1 cellular context compared by ENCODE assay signal in the genomic region with DNA sequence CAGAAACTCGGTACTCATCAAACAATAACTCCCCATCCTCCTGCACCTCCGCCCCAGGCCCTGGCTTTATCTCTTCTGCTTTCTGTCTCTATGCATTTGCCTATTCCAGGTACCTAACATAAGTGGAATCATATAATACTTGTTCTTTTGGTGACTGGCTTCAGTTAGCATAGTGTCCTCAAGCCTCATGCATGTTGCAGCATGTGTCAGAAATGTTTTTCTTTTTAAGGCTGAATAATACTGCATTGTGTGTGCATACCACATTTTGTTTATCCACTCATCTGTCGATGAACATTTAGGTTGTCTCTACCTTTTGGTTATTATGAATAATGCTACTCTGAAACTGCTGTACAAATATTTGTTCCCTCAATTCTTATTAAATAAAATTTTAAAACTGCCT.
TF ChIP-seq lines count a peak whose summit lies in the region.

No MANE protein-coding gene starts in this region.

TF ChIP-seq in GM23338, 12 proteins besides CTCF, POLR2A, EP300 and RAD21 (continued from another document):
- TF ChIP-seq, protein P1, sequence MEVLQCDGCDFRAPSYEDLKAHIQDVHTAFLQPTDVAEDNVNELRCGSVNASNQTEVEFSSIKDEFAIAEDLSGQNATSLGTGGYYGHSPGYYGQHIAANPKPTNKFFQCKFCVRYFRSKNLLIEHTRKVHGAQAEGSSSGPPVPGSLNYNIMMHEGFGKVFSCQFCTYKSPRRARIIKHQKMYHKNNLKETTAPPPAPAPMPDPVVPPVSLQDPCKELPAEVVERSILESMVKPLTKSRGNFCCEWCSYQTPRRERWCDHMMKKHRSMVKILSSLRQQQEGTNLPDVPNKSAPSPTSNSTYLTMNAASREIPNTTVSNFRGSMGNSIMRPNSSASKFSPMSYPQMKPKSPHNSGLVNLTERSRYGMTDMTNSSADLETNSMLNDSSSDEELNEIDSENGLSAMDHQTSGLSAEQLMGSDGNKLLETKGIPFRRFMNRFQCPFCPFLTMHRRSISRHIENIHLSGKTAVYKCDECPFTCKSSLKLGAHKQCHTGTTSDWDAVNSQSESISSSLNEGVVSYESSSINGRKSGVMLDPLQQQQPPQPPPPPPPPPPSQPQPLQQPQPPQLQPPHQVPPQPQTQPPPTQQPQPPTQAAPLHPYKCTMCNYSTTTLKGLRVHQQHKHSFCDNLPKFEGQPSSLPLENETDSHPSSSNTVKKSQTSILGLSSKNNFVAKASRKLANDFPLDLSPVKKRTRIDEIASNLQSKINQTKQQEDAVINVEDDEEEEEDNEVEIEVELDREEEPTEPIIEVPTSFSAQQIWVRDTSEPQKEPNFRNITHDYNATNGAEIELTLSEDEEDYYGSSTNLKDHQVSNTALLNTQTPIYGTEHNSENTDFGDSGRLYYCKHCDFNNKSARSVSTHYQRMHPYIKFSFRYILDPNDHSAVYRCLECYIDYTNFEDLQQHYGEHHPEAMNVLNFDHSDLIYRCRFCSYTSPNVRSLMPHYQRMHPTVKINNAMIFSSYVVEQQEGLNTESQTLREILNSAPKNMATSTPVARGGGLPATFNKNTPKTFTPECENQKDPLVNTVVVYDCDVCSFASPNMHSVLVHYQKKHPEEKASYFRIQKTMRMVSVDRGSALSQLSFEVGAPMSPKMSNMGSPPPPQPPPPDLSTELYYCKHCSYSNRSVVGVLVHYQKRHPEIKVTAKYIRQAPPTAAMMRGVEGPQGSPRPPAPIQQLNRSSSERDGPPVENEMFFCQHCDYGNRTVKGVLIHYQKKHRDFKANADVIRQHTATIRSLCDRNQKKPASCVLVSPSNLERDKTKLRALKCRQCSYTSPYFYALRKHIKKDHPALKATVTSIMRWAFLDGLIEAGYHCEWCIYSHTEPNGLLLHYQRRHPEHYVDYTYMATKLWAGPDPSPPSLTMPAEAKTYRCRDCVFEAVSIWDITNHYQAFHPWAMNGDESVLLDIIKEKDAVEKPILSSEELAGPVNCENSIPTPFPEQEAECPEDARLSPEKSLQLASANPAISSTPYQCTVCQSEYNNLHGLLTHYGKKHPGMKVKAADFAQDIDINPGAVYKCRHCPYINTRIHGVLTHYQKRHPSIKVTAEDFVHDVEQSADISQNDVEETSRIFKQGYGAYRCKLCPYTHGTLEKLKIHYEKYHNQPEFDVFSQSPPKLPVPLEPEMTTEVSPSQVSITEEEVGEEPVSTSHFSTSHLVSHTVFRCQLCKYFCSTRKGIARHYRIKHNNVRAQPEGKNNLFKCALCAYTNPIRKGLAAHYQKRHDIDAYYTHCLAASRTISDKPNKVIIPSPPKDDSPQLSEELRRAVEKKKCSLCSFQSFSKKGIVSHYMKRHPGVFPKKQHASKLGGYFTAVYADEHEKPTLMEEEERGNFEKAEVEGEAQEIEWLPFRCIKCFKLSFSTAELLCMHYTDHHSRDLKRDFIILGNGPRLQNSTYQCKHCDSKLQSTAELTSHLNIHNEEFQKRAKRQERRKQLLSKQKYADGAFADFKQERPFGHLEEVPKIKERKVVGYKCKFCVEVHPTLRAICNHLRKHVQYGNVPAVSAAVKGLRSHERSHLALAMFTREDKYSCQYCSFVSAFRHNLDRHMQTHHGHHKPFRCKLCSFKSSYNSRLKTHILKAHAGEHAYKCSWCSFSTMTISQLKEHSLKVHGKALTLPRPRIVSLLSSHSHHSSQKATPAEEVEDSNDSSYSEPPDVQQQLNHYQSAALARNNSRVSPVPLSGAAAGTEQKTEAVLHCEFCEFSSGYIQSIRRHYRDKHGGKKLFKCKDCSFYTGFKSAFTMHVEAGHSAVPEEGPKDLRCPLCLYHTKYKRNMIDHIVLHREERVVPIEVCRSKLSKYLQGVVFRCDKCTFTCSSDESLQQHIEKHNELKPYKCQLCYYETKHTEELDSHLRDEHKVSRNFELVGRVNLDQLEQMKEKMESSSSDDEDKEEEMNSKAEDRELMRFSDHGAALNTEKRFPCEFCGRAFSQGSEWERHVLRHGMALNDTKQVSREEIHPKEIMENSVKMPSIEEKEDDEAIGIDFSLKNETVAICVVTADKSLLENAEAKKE (CRISPR knock-in tag; IDR thresholded peaks at IDR 0.05): no peak
- no peak for TF ChIP-seq STAT1 (IDR thresholded peaks at IDR 0.05; ENCODE audit: unreplicated experiment)
- no peak for TF ChIP-seq CREB1 (CRISPR knock-in tag; IDR thresholded peaks at IDR 0.05; ENCODE audit: low read depth)
- TF ChIP-seq, protein P2, sequence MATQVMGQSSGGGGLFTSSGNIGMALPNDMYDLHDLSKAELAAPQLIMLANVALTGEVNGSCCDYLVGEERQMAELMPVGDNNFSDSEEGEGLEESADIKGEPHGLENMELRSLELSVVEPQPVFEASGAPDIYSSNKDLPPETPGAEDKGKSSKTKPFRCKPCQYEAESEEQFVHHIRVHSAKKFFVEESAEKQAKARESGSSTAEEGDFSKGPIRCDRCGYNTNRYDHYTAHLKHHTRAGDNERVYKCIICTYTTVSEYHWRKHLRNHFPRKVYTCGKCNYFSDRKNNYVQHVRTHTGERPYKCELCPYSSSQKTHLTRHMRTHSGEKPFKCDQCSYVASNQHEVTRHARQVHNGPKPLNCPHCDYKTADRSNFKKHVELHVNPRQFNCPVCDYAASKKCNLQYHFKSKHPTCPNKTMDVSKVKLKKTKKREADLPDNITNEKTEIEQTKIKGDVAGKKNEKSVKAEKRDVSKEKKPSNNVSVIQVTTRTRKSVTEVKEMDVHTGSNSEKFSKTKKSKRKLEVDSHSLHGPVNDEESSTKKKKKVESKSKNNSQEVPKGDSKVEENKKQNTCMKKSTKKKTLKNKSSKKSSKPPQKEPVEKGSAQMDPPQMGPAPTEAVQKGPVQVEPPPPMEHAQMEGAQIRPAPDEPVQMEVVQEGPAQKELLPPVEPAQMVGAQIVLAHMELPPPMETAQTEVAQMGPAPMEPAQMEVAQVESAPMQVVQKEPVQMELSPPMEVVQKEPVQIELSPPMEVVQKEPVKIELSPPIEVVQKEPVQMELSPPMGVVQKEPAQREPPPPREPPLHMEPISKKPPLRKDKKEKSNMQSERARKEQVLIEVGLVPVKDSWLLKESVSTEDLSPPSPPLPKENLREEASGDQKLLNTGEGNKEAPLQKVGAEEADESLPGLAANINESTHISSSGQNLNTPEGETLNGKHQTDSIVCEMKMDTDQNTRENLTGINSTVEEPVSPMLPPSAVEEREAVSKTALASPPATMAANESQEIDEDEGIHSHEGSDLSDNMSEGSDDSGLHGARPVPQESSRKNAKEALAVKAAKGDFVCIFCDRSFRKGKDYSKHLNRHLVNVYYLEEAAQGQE (IDR thresholded peaks at IDR 0.05; ENCODE audit: unreplicated experiment): no peak
- no peak for TF ChIP-seq ZNF114 (CRISPR knock-in tag; IDR thresholded peaks at IDR 0.05)
